Comparison of ENCODE assay signal across 20 cellular contexts in genomic region chr5:156587012-156587411, GRCh38.
"Had no signal": no experiment of that assay in that cellular context is flagged by ENCODE, and none has a peak within 500 bp of the region (broad histone marks: within the 10 kb centered on the region; RNA-seq: fewer than 3 reads in every experiment).

No MANE protein-coding gene starts in this region.

- H3K27ac ChIP-seq: left lung, parathyroid adenoma, SK-N-MC, skin epidermis had no signal

- H3K9me3 ChIP-seq: left lung, testis had no signal

- DNase-seq: activated CD4-positive, alpha-beta T cell treated with anti-CD3 and anti-CD28 coated beads, Interleukin-2, amount 50 U/mL, for 4 hours; activated effector memory CD4-positive, alpha-beta T cell treated with anti-CD3 and anti-CD28 coated beads, Interleukin-2, amount 50 U/mL, for 16 hours; activated naive CD4-positive, alpha-beta T cell treated with anti-CD3 and anti-CD28 coated beads, Interleukin-2, amount 50 U/mL, for 16 hours; activated T-cell treated with anti-CD3 and anti-CD28 coated beads, Interleukin-2, amount 50 U/mL, for 72 hours; aorta; cerebellar nuclear complex; effector CD8-positive, alpha-beta T cell; hippocampal formation; islet precursor cell; left lung; mesenchymal stem cell; retina; stimulated activated CD4-positive, alpha-beta T cell treated with anti-CD3 and anti-CD28 coated beads, Interleukin-15, amount 100 ng/mL, for 24 hours; stimulated activated CD4-positive, alpha-beta T cell treated with anti-CD3 and anti-CD28 coated beads, Interleukin-2, amount 100 ng/mL, for 48 hours; stimulated activated naive CD8-positive, alpha-beta T cell treated with anti-CD3 and anti-CD28 coated beads, Interleukin-15, amount 100 ng/mL, for 72 hours; testis had no signal

- H3K4me3 ChIP-seq: left lung, SK-N-MC, skin epidermis, testis had no signal

- H3K36me3 ChIP-seq: left lung had no signal

- H3K4me1 ChIP-seq: left lung had no signal

- H3K27me3 ChIP-seq: left lung, testis had no signal

- ATAC-seq: activated T-cell treated with anti-CD3 and anti-CD28 coated beads, Interleukin-2, amount 50 U/mL, for 72 hours; esophagus mucosa; left lung; stimulated activated naive CD8-positive, alpha-beta T cell treated with anti-CD3 and anti-CD28 coated beads, Interleukin-15, amount 100 ng/mL, for 72 hours had no signal
